ENCODE assay signal across 8 cellular contexts in genomic region chr15:29925227-29926082, GRCh38.
DNase-seq lines count a peak whose midpoint lies in the region; ATAC-seq and TF ChIP-seq lines count a peak whose summit lies in the region.

No MANE protein-coding gene starts in this region.

- DNase-seq in AG20443 (ENCODE audit: low spot score) (peak; percentile 81), HAP-1 (ENCODE audit: low spot score in 2 of 2) (peak; percentile 73 to 88), RWPE1 (ENCODE audit: low spot score) (peak; percentile 91), cerebellar cortex (ENCODE audit: low spot score) (peak; percentile 64), DMS79 treated with DMSO at 0.1 percent for 48 hours (lab: John Stamatoyannopoulos, UW) (no peak)
- DNase-seq in stimulated activated CD8-positive, alpha-beta memory T cell treated with anti-CD3 and anti-CD28 coated beads, Interleukin-2, amount 100 ng/mL, for 48 hours (ENCODE audit: low read depth in 2 of 2): peak; percentile 18 to 24

- no peaks in the 10 kb centered on the region for H3K9me3 ChIP-seq in HAP-1

- peak overlapping the region; percentile 69 for H3K27ac ChIP-seq in RWPE1
- H3K27ac ChIP-seq in layer of hippocampus (ENCODE audit: low read depth, low read length): peak overlapping the region; percentile 36

- in situ Hi-C loops in HAP-1 (cut with MboI; ENCODE audit: low sequenced_read_pairs): no loop called here

- peak; percentile 50; the same call in 1 of the 2 replicates for TF ChIP-seq CTCF in RWPE1 (conservative IDR thresholded peaks at IDR 0.05; ENCODE audit: low read depth)

- peaks cover 5% of the 10 kb centered on the region; the same call in 1 of the 2 replicates for H3K4me1 ChIP-seq in HAP-1

- no peaks in the 10 kb centered on the region for H3K36me3 ChIP-seq in HAP-1 (replicated peaks)

- POLR2A ChIA-PET in RWPE1 (lab: Yijun Ruan, JAX; ENCODE audit: low non-redundant PET): no interaction called here

- CTCF ChIA-PET in RWPE1 (lab: Yijun Ruan, JAX): interaction anchor here (0.6 to 0.8 kb wide), 4 partner anchors 92 to 199 kb away, joined by 3 to 5 read pairs (median 3); no protein-coding TSS in a partner anchor

- H3K27me3 ChIP-seq in HAP-1 (ENCODE audit: low read depth): no peaks in the 10 kb centered on the region
- no peaks in the 10 kb centered on the region for H3K27me3 ChIP-seq in layer of hippocampus (ENCODE audit: control insufficient read depth, insufficient read depth, low read length)

- ATAC-seq in HG03159 (IDR thresholded peaks at IDR 0.05; ENCODE audit: unreplicated experiment): no peak

- H3K4me3 ChIP-seq in HAP-1: no peak overlapping the region
